In genomic region chr4:89121711-89122387, GRCh38 we compare ENCODE assay signal across 21 cellular contexts. TPM values are rescaled to one million over a fixed set of nuclear protein-coding genes. Genes with fewer than 3 reads are reported as not detected.
DNase-seq lines count a peak whose midpoint lies in the region; ATAC-seq, FAIRE-seq and TF ChIP-seq lines count a peak whose summit lies in the region.
"Had no signal": no experiment of that assay in that cellular context is flagged by ENCODE, and none has a peak within 500 bp of the region (broad histone marks: within the 10 kb centered on the region; RNA-seq: fewer than 3 reads in every experiment).

No MANE protein-coding gene starts in this region.

- H3K4me1 Mint-ChIP-seq in MCF 10A (ENCODE audit: insufficient read depth, unreplicated experiment) (peaks cover 20% of the 10 kb centered on the region), nephron progenitor cell (peaks cover 5% of the 10 kb centered on the region)
- H3K4me1 Mint-ChIP-seq: IgD-negative memory B cell had no signal

- no peaks in the 10 kb centered on the region for H3K9me3 ChIP-seq in mammary epithelial cell (replicated peaks; ENCODE audit: insufficient read depth, low read length)
- H3K9me3 ChIP-seq in hepatocyte (ENCODE audit: low read depth): no peaks in the 10 kb centered on the region
- no peaks in the 10 kb centered on the region for H3K9me3 ChIP-seq in gastroesophageal sphincter

- WGBS in mammary epithelial cell (ENCODE audit: low coverage, missing lambda C conversion rate): 97% methylated on average over 7 of the region's 8 CpGs
- 46% methylated on average over 8 of the region's 8 CpGs for WGBS in hepatocyte (ENCODE audit: low lambda C conversion rate, missing lambda C conversion rate)
- 95 to 100% methylated on average over 2 to 8 of the region's 8 CpGs for WGBS in gastroesophageal sphincter (ENCODE audit: low coverage in 1 of 2), 2 donors

- H3K79me2 ChIP-seq in mammary epithelial cell (ENCODE audit: insufficient read depth, low read length) (no peaks in the 10 kb centered on the region), hepatocyte (no peaks in the 10 kb centered on the region)

- H3K36me3 ChIP-seq in mammary epithelial cell (ENCODE audit: insufficient read depth, low read length): no peaks in the 10 kb centered on the region
- no peaks in the 10 kb centered on the region for H3K36me3 ChIP-seq in hepatocyte (replicated peaks; ENCODE audit: insufficient read depth, low read depth)
- H3K36me3 ChIP-seq in gastroesophageal sphincter: no peaks in the 10 kb centered on the region

- no peaks in the 10 kb centered on the region for H3K9me2 ChIP-seq in hepatocyte (replicated peaks; ENCODE audit: insufficient read depth)

- H3K4me3 ChIP-seq in mammary epithelial cell (replicated peaks in 1 of 3; ENCODE audit: insufficient read depth in 1 of 3, low read depth in 2 of 3, low read length in 3 of 3) (no peak overlapping the region), hepatocyte (no peak overlapping the region), gastroesophageal sphincter (no peak overlapping the region)
- H3K4me3 ChIP-seq: GM12878 had no signal

- H3K27me3 Mint-ChIP-seq in MCF 10A (ENCODE audit: insufficient read depth, unreplicated experiment) (no peaks in the 10 kb centered on the region), nephron progenitor cell (ENCODE audit: low read depth, poor library complexity) (no peaks in the 10 kb centered on the region)
- H3K27me3 Mint-ChIP-seq: IgD-negative memory B cell had no signal

- H3K9me3 Mint-ChIP-seq in MCF 10A (ENCODE audit: unreplicated experiment): no peaks in the 10 kb centered on the region
- H3K9me3 Mint-ChIP-seq in nephron progenitor cell: peaks cover 11% of the 10 kb centered on the region
- H3K9me3 Mint-ChIP-seq: IgD-negative memory B cell had no signal

- H3K36me3 Mint-ChIP-seq in MCF 10A (ENCODE audit: insufficient read depth, unreplicated experiment): peaks cover 9% of the 10 kb centered on the region
- H3K36me3 Mint-ChIP-seq in nephron progenitor cell (ENCODE audit: low read depth): peaks cover 40% of the 10 kb centered on the region
- H3K36me3 Mint-ChIP-seq: IgD-negative memory B cell had no signal

- CTCF ChIA-PET in MCF 10A (lab: Yijun Ruan, JAX) (interaction anchor here (0.6 kb wide), 1 partner anchor 17 kb away, joined by 3 read pairs; no protein-coding TSS in a partner anchor), mammary epithelial cell (lab: Charles Lee; ENCODE audit: low non-redundant PET) (no interaction called here)

- H3K4me3 Mint-ChIP-seq in MCF 10A (ENCODE audit: unreplicated experiment) (no peak overlapping the region), nephron progenitor cell (no peak overlapping the region)
- H3K4me3 Mint-ChIP-seq: IgD-negative memory B cell had no signal

- ATAC-seq in gastroesophageal sphincter: no peak
- ATAC-seq: GM12878, PC-3 had no signal

- intact Hi-C loops in MCF 10A (cut with micrococcal nuclease): no loop called here
- intact Hi-C loops in mammary epithelial cell (cut with micrococcal nuclease): no loop called here

- H4K20me1 ChIP-seq in mammary epithelial cell (ENCODE audit: insufficient read depth, low read length) (no peaks in the 10 kb centered on the region), hepatocyte (ENCODE audit: insufficient read depth, poor library complexity, severe bottlenecking) (no peaks in the 10 kb centered on the region)

- POLR2A ChIA-PET in MCF 10A (lab: Yijun Ruan, JAX): interaction anchor here (0.9 to 3.2 kb wide), 4 partner anchors 8 to 65 kb away, joined by 3 to 32 read pairs (median 8); partner anchors contain the start of gene FAM13A

- TF ChIP-seq CTCF in MCF 10A (IDR thresholded peaks at IDR 0.05; ENCODE audit: unreplicated experiment) (no peak), mammary epithelial cell (conservative IDR thresholded peaks at IDR 0.05 in 1 of 2, IDR thresholded peaks at IDR 0.05 in 1 of 2; ENCODE audit: extremely low read depth in 1 of 2, insufficient read depth in 1 of 2, low read depth in 1 of 2, low read length in 2 of 2) (no peak), hepatocyte (IDR thresholded peaks at IDR 0.05; ENCODE audit: poor library complexity) (no peak), nephron progenitor cell (IDR thresholded peaks at IDR 0.05) (no peak), gastroesophageal sphincter (IDR thresholded peaks at IDR 0.05) (no peak)

- H3K4me2 ChIP-seq in mammary epithelial cell (ENCODE audit: insufficient read depth, low read depth, low read length): no peak overlapping the region
- peak overlapping the region; percentile 60 for H3K4me2 ChIP-seq in hepatocyte

- dilution Hi-C loops in mammary epithelial cell (cut with HindIII; ENCODE audit: low sequenced_read_pairs): no loop called here

- TF ChIP-seq EP300 in gastroesophageal sphincter (IDR thresholded peaks at IDR 0.05): no peak

- H2AFZ ChIP-seq in mammary epithelial cell (ENCODE audit: low read depth, low read length): no peak overlapping the region
- no peak overlapping the region for H2AFZ ChIP-seq in hepatocyte

- no peak for DNase-seq in MCF 10A (ENCODE audit: unreplicated experiment)
- no peak for DNase-seq in mammary epithelial cell
- DNase-seq in RCC 7860 (ENCODE audit: low spot score): peak; percentile 20
- peak; percentile 38 for DNase-seq in hepatocyte (ENCODE audit: low spot score)
- DNase-seq in NCI-H82 (lab: John Stamatoyannopoulos, UW): no peak
- no peak for DNase-seq in NCI-H524 (lab: John Stamatoyannopoulos, UW)
- no peak for DNase-seq in nephron progenitor cell
- DNase-seq: C1 segment of cervical spinal cord; NCI-H1436 treated with DMSO at 0.1 percent for 48 hours; NCI-H2081 treated with DMSO at 0.1 percent for 48 hours; NCI-H2227 treated with DMSO at 0.1 percent for 48 hours; NCI-H526 treated with DMSO at 0.1 percent for 48 hours; NK-92 treated with Interleukin-12 subunit alpha and Interleukin-12 subunit beta, amount 100 ng/mL, for 24 hours; PC-3; SHP77 had no signal

- H3K9ac ChIP-seq in mammary epithelial cell (ENCODE audit: insufficient read depth, low read length): no peak overlapping the region

- BruUV-seq in MCF 10A (replicated peaks; lab: Mats Ljungman, UMichigan): no TSS peak
- no TSS peak for BruUV-seq in mammary epithelial cell (replicated peaks; lab: Mats Ljungman, UMichigan)

- no peak for FAIRE-seq in RCC 7860 (lab: Jason Lieb, UNC)
- FAIRE-seq: GM12878, GM18507, H54 had no signal

- H3K4me1 ChIP-seq in mammary epithelial cell (ENCODE audit: insufficient read depth, low read length) (peaks cover 13% of the 10 kb centered on the region), hepatocyte (ENCODE audit: insufficient read depth) (peaks cover 27% of the 10 kb centered on the region), gastroesophageal sphincter (no peaks in the 10 kb centered on the region)

- H3K27me3 ChIP-seq in mammary epithelial cell (ENCODE audit: insufficient read depth, low read length) (no peaks in the 10 kb centered on the region), hepatocyte (no peaks in the 10 kb centered on the region), gastroesophageal sphincter (no peaks in the 10 kb centered on the region)

- TF ChIP-seq POLR2A in gastroesophageal sphincter (IDR thresholded peaks at IDR 0.05): no peak

- in situ Hi-C loops in mammary epithelial cell (cut with MboI; ENCODE audit: low sequenced_read_pairs in 2 of 2): no loop called here

- H3K27ac Mint-ChIP-seq in MCF 10A (ENCODE audit: low read depth, unreplicated experiment) (peak overlapping the region; percentile 93), nephron progenitor cell (no peak overlapping the region)
- H3K27ac Mint-ChIP-seq: IgD-negative memory B cell had no signal

- H3K27ac ChIP-seq in mammary epithelial cell (ENCODE audit: insufficient read depth, low read depth, low read length) (no peak overlapping the region), hepatocyte (peak overlapping the region; percentile 94), gastroesophageal sphincter (no peak overlapping the region)
- H3K27ac ChIP-seq: 22Rv1 had no signal

RNA-seq across cellular contexts. Expression of gene TIGD2, which starts 10.5 kb away (rescaled TPM):
- 15.1 and 15.5 TPM in 2 replicates for total RNA-seq in MCF 10A (2022)
- total RNA-seq in mammary epithelial cell: 10 to 100 TPM; 14.7 to 14.8 TPM
- 3.4 TPM for polyA plus RNA-seq in mammary epithelial cell
- polyA minus RNA-seq in mammary epithelial cell: 2.3 TPM
- 15.7 and 17.1 TPM in 2 replicates for total RNA-seq in hepatocyte
- polyA plus RNA-seq in hepatocyte: 10.0 and 10.3 TPM in 2 replicates
- total RNA-seq in gastroesophageal sphincter: 1 to 10 TPM; 1.2 to 4.5 (median 2.9) TPM

Comparison
In these comparisons a context has a peak if more than half of its experiments do, and no peak if none do; other contexts are left out.
1. DNase-seq: peak in RCC 7860 (single experiment) and hepatocyte (single experiment); none in MCF 10A (single experiment), mammary epithelial cell (single experiment), NCI-H82 (single experiment), NCI-H524 (0 of 2) and nephron progenitor cell (single experiment).